Comparison of ENCODE assay signal across 2 cellular contexts in genomic region chrX:109539007-109539406, GRCh38. TPM values are rescaled to one million over a fixed set of nuclear protein-coding genes. Genes with fewer than 3 reads are reported as not detected.
"Had no signal": no experiment of that assay in that cellular context is flagged by ENCODE, and none has a peak within 500 bp of the region (broad histone marks: within the 10 kb centered on the region; RNA-seq: fewer than 3 reads in every experiment).

No MANE protein-coding gene starts in this region.

RNA-seq across cellular contexts. Expression of gene GUCY2F, which starts 57.1 kb away (rescaled TPM):
- total RNA-seq: G401, GM12878 had no signal
- polyA plus RNA-seq: GM12878 had no signal
